10 cellular contexts compared by ENCODE assay signal in genomic region chr14:58082491-58083098, GRCh38.
DNase-seq lines count a peak whose midpoint lies in the region; TF ChIP-seq lines count a peak whose summit lies in the region.
"Had no signal": no experiment of that assay in that cellular context is flagged by ENCODE, and none has a peak within 500 bp of the region (broad histone marks: within the 10 kb centered on the region; RNA-seq: fewer than 3 reads in every experiment).

No MANE protein-coding gene starts in this region.

- no peak overlapping the region for H4K8ac ChIP-seq in mesendoderm (ENCODE audit: low read depth, low read length)

- H3K79me1 ChIP-seq in mesendoderm (ENCODE audit: low read length): no peaks in the 10 kb centered on the region

- H3K4me1 ChIP-seq in mesendoderm (ENCODE audit: control insufficient read depth, low read depth, low read length): peaks cover 4% of the 10 kb centered on the region

- no peaks in the 10 kb centered on the region for H3K27me3 ChIP-seq in mesendoderm (ENCODE audit: insufficient read depth, low read length, poor library complexity)

- peak overlapping the region; percentile 14 for H3K18ac ChIP-seq in mesendoderm (ENCODE audit: low read length)

- no peak overlapping the region for H3K23ac ChIP-seq in mesendoderm (ENCODE audit: low read length)

- no peak overlapping the region for H2BK120ac ChIP-seq in mesendoderm (ENCODE audit: low read depth, low read length)

- no peak overlapping the region for H4K5ac ChIP-seq in mesendoderm (ENCODE audit: low read length)

- DNase-seq in AG09319 (ENCODE audit: extremely low read depth, low read depth): peak; percentile 47
- DNase-seq in MV-4-11 (lab: John Stamatoyannopoulos, UW): peak; percentile 11
- DNase-seq in choroid plexus epithelial cell (ENCODE audit: low read depth): peak; percentile 93
- DNase-seq in mesendoderm: peak; percentile 44
- no peak for DNase-seq in ureter (ENCODE audit: low spot score)
- no peak for DNase-seq in T-helper 2 cell
- DNase-seq in GM19240 (ENCODE audit: insufficient read length, low spot score): no peak
- DNase-seq in NCI-H2196 treated with DMSO at 0.1 percent for 48 hours (lab: John Stamatoyannopoulos, UW; ENCODE audit: unreplicated experiment): no peak
- DNase-seq: activated CD8-positive, alpha-beta memory T cell treated with anti-CD3 and anti-CD28 coated beads, Interleukin-2, amount 10 ng/mL, durations not matched to agents 7 days and 5 days; NCI-H446 treated with DMSO at 0.1 percent for 48 hours had no signal

- H3K4me3 ChIP-seq in choroid plexus epithelial cell (ENCODE audit: low read depth, low read length) (no peak overlapping the region), mesendoderm (ENCODE audit: low read length) (no peak overlapping the region)

- no peaks in the 10 kb centered on the region for H3K36me3 ChIP-seq in mesendoderm (ENCODE audit: control insufficient read depth, insufficient read depth, low read length)

- H2AK5ac ChIP-seq in mesendoderm (ENCODE audit: low read length): no peak overlapping the region

- WGBS in mesendoderm (ENCODE audit: extremely low coverage, insufficient coverage, low lambda C conversion rate): no CpG with 5 or more reads among the region's 1 CpG

- no peak for TF ChIP-seq CTCF in AG09319 (IDR thresholded peaks at IDR 0.05; ENCODE audit: low read depth, low read length)
- no peak for TF ChIP-seq CTCF in choroid plexus epithelial cell (conservative IDR thresholded peaks at IDR 0.05; ENCODE audit: low read depth, low read length)

- H3K9ac ChIP-seq in mesendoderm (ENCODE audit: low read length): no peak overlapping the region

- no peak overlapping the region for H2BK5ac ChIP-seq in mesendoderm (ENCODE audit: low read length)

- H3K27ac ChIP-seq in mesendoderm (ENCODE audit: low read depth, low read length): no peak overlapping the region

- no peak overlapping the region for H3K4me2 ChIP-seq in mesendoderm (ENCODE audit: low read length)

- H3K79me2 ChIP-seq in mesendoderm (ENCODE audit: control insufficient read depth, insufficient read depth, low read length): no peaks in the 10 kb centered on the region

- H3K56ac ChIP-seq in mesendoderm (ENCODE audit: low read length): no peak overlapping the region

- no peak overlapping the region for H2BK15ac ChIP-seq in mesendoderm (replicated peaks; ENCODE audit: low read depth)

- H3K4ac ChIP-seq in mesendoderm (ENCODE audit: low read depth, low read length): no peak overlapping the region

Comparison
In these comparisons a context has a peak if more than half of its experiments do, and no peak if none do; other contexts are left out.
1. DNase-seq: peak in AG09319 (single experiment), MV-4-11 (single experiment), choroid plexus epithelial cell (single experiment) and mesendoderm (single experiment); none in ureter (single experiment), T-helper 2 cell (0 of 5), GM19240 (single experiment) and NCI-H2196 treated with DMSO at 0.1 percent for 48 hours (single experiment).